In the genomic region with DNA sequence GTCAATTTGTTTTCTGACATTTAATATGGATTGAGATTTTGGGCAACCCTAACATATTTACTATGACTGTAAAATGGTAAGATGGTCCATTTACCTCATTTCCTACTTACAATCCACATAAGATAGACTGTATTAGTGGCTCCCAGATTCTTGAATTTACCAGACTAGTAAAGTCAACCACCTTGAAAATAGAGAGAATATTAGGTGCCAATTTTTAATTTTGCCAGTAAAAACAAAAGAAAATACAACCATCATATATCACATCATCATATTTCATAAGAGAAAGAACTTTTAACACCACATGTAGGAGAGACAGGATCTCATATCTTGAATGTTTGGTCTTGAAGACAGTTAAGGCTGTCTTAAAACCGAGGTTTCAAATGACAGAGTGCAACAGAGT, we compare ENCODE assay signal across 27 cellular contexts. TPM values are rescaled to one million over a fixed set of nuclear protein-coding genes. Genes with fewer than 3 reads are reported as not detected.
"Had no signal": no experiment of that assay in that cellular context is flagged by ENCODE, and none has a peak within 500 bp of the region (broad histone marks: within the 10 kb centered on the region; RNA-seq: fewer than 3 reads in every experiment).

No MANE protein-coding gene starts in this region.

- DNase-seq: activated B cell treated with CpG ODN at 0.5 μM for 24 hours; activated CD4-positive, alpha-beta memory T cell treated with anti-CD3 and anti-CD28 coated beads for 36 hours; activated CD4-positive, alpha-beta T cell treated with anti-CD3 and anti-CD28 coated beads for 4 hours; activated CD4-positive, alpha-beta T cell treated with anti-CD3 and anti-CD28 coated beads, Interleukin-2, amount 10 ng/mL, durations not matched to agents 24 days and 14 days; activated CD4-positive, alpha-beta T cell treated with anti-CD3 and anti-CD28 coated beads, Interleukin-2, amount 50 U/mL, for 1 hour; activated CD4-positive, alpha-beta T cell treated with anti-CD3 and anti-CD28 coated beads, Interleukin-2, amount 50 U/mL, for 4 hours; activated CD4-positive, CD25-positive, alpha-beta regulatory T cell treated with anti-CD3 and anti-CD28 coated beads, Interleukin-2, amount 50 U/mL, for 72 hours; activated CD8-positive, alpha-beta memory T cell treated with anti-CD3 and anti-CD28 coated beads, Interleukin-2, amount 10 ng/mL, durations not matched to agents 7 days and 5 days; activated CD8-positive, alpha-beta memory T cell treated with anti-CD3 and anti-CD28 coated beads, Interleukin-2, amount 50 U/mL, for 48 hours; activated CD8-positive, alpha-beta T cell treated with anti-CD3 and anti-CD28 coated beads for 36 hours; activated effector memory CD4-positive, alpha-beta T cell treated with Interleukin-2 at 50 U/mL for 16 hours; activated gamma-delta T cell; activated naive CD4-positive, alpha-beta T cell treated with anti-CD3 and anti-CD28 coated beads, Interleukin-2, amount 10 ng/mL, durations not matched to agents 7 days and 5 days; activated naive CD4-positive, alpha-beta T cell treated with Interleukin-2 at 50 U/mL for 16 hours; activated naive CD8-positive, alpha-beta T cell treated with anti-CD3 and anti-CD28 coated beads, Interleukin-2, amount 10 ng/mL, durations not matched to agents 7 days and 5 days; activated naive CD8-positive, alpha-beta T cell treated with anti-CD3 and anti-CD28 coated beads, Interleukin-2, amount 50 U/mL, for 24 hours; activated T-cell treated with anti-CD3 and anti-CD28 coated beads, Interleukin-2, amount 50 U/mL, for 24 hours; activated T-cell treated with anti-CD3 and anti-CD28 coated beads, Interleukin-2, amount 50 U/mL, for 48 hours; aorta; body of pancreas; brain microvascular endothelial cell; central memory CD4-positive, alpha-beta T cell; T-helper 1 cell; T-helper 2 cell; T-helper 9 cell had no signal

- H3K27ac ChIP-seq: body of pancreas, brain microvascular endothelial cell, breast epithelium, VCaP had no signal

- H3K27me3 ChIP-seq: body of pancreas, brain microvascular endothelial cell, breast epithelium had no signal

- H3K4me3 ChIP-seq: body of pancreas, breast epithelium had no signal

- H3K36me3 ChIP-seq: brain microvascular endothelial cell, breast epithelium had no signal

- ATAC-seq: activated CD8-positive, alpha-beta memory T cell treated with anti-CD3 and anti-CD28 coated beads, Interleukin-2, amount 10 ng/mL, durations not matched to agents 7 days and 5 days; activated CD8-positive, alpha-beta T cell treated with anti-CD3 and anti-CD28 coated beads for 36 hours; activated naive CD8-positive, alpha-beta T cell treated with anti-CD3 and anti-CD28 coated beads, Interleukin-2, amount 50 U/mL, for 24 hours; body of pancreas had no signal

- H3K4me1 ChIP-seq: breast epithelium had no signal

- H3K9me3 ChIP-seq: body of pancreas, breast epithelium had no signal

RNA-seq across cellular contexts. Expression of gene FBLN5, which starts 7.7 kb away (rescaled TPM):
- total RNA-seq: activated B cell treated with CpG ODN at 0.5 μM for 24 hours had no signal
